Comparison of ENCODE assay signal across 1 cellular context in genomic region chr12:14988035-14988434, GRCh38.
TF ChIP-seq lines count a peak whose summit lies in the region.

No MANE protein-coding gene starts in this region.

TF ChIP-seq in GM12878, 131 proteins besides CTCF, POLR2A, EP300 and RAD21 (continued from another document and continues in another):
- TF ChIP-seq CEBPZ (IDR thresholded peaks at IDR 0.05; ENCODE audit: low read depth, low read length) (no peak), HDAC2 (IDR thresholded peaks at IDR 0.05) (no peak), POU2F2 (IDR thresholded peaks at IDR 0.05; ENCODE audit: borderline replicate concordance, low read depth, low read length) (0 out of 3 replicates have a peak, but pooled peaks have one; percentile 38), CHD2 (IDR thresholded peaks at IDR 0.05; ENCODE audit: borderline replicate concordance, low read depth, low read length) (no peak), TCF3 (IDR thresholded peaks at IDR 0.05; ENCODE audit: borderline replicate concordance, insufficient read depth, low read depth, low read length) (no peak), BCL3 (IDR thresholded peaks at IDR 0.05; ENCODE audit: borderline replicate concordance, insufficient read depth, low read depth, low read length, poor library complexity, severe bottlenecking) (no peak), FOXK2 (IDR thresholded peaks at IDR 0.05) (no peak), RB1 (IDR thresholded peaks at IDR 0.05; ENCODE audit: borderline replicate concordance) (no peak), MXI1 (IDR thresholded peaks at IDR 0.05; ENCODE audit: low read depth, low read length) (no peak), TBL1XR1 (IDR thresholded peaks at IDR 0.05; ENCODE audit: low read depth, low read length) (no peak), CHD4 (IDR thresholded peaks at IDR 0.05) (no peak), PAX8 (IDR thresholded peaks at IDR 0.05) (no peak), NFIC (IDR thresholded peaks at IDR 0.05; ENCODE audit: low read depth, low read length) (peak; percentile 62), MTA3 (IDR thresholded peaks at IDR 0.05; ENCODE audit: borderline replicate concordance, low read length) (no peak), NFYA (IDR thresholded peaks at IDR 0.05; ENCODE audit: borderline replicate concordance, low read depth, low read length) (no peak), SMAD1 (IDR thresholded peaks at IDR 0.05; ENCODE audit: low read depth, partially characterized antibody) (no peak), NR2F1 (conservative IDR thresholded peaks at IDR 0.05) (no peak), STAT3 (IDR thresholded peaks at IDR 0.05; ENCODE audit: low read depth, low read length) (no peak), KLF5 (IDR thresholded peaks at IDR 0.05; ENCODE audit: partially characterized antibody) (no peak), SMAD5 (IDR thresholded peaks at IDR 0.05; ENCODE audit: low read depth) (no peak), HCFC1 (IDR thresholded peaks at IDR 0.05; ENCODE audit: low read length) (no peak), CEBPB (IDR thresholded peaks at IDR 0.05; ENCODE audit: borderline replicate concordance in 1 of 2, low read depth in 2 of 2, low read length in 2 of 2) (0 out of 4 replicates have a peak, but pooled peaks of 1 of the 2 experiments have one; percentile 29), RCOR1 (conservative IDR thresholded peaks at IDR 0.05; ENCODE audit: low read depth, low read length) (no peak), POLR2AphosphoS2 (IDR thresholded peaks at IDR 0.05; ENCODE audit: low read depth, low read length) (no peak), MYB (IDR thresholded peaks at IDR 0.05; ENCODE audit: borderline replicate concordance, low read depth, low read length) (no peak), RUNX3 (IDR thresholded peaks at IDR 0.05; ENCODE audit: low read length) (peak; percentile 84), BRCA1 (IDR thresholded peaks at IDR 0.05; ENCODE audit: low read depth, low read length) (no peak), SREBF1 (IDR thresholded peaks at IDR 0.05; ENCODE audit: low read length) (no peak), SPI1 (IDR thresholded peaks at IDR 0.05; ENCODE audit: borderline replicate concordance, insufficient read depth, low read depth, low read length) (peak; percentile 55; the same call in 1 of the 2 replicates), SMARCA5 (IDR thresholded peaks at IDR 0.05) (no peak), MLLT1 (IDR thresholded peaks at IDR 0.05) (0 out of 2 replicates have a peak, but pooled peaks have one; percentile 34), ZBTB11 (CRISPR knock-in tag; IDR thresholded peaks at IDR 0.05) (no peak), FOXM1 (IDR thresholded peaks at IDR 0.05; ENCODE audit: low read depth, low read length) (peak; percentile 19; the same call in 1 of the 2 replicates), LARP7 (IDR thresholded peaks at IDR 0.05) (no peak), ZNF24 (IDR thresholded peaks at IDR 0.05) (no peak), SIX5 (IDR thresholded peaks at IDR 0.05; ENCODE audit: low read depth, low read length, severe bottlenecking) (no peak), ETV6 (conservative IDR thresholded peaks at IDR 0.05 in 1 of 2, IDR thresholded peaks at IDR 0.05 in 1 of 2; ENCODE audit: borderline replicate concordance in 1 of 2, low read depth in 1 of 2) (peak in 1 of 2 experiments; percentile 19; a peak in 1 of 4 replicates), SP1 (IDR thresholded peaks at IDR 0.05; ENCODE audit: low read depth, low read length) (no peak), MEF2A (IDR thresholded peaks at IDR 0.05; ENCODE audit: insufficient read depth, low read depth, low read length) (no peak), ZNF622 (IDR thresholded peaks at IDR 0.05) (no peak), YBX1 (IDR thresholded peaks at IDR 0.05) (no peak), CBFB (IDR thresholded peaks at IDR 0.05; ENCODE audit: low read depth) (no peak), SUZ12 (IDR thresholded peaks at IDR 0.05; ENCODE audit: unreplicated experiment) (no peak), RELB (IDR thresholded peaks at IDR 0.05; ENCODE audit: low read depth) (0 out of 2 replicates have a peak, but pooled peaks have one; percentile 33), ZBTB33 (IDR thresholded peaks at IDR 0.05) (no peak), E2F4 (IDR thresholded peaks at IDR 0.05; ENCODE audit: low read depth, low read length) (no peak), ZNF217 (IDR thresholded peaks at IDR 0.05) (no peak), BMI1 (IDR thresholded peaks at IDR 0.05; ENCODE audit: borderline replicate concordance) (no peak), KDM1A (IDR thresholded peaks at IDR 0.05; ENCODE audit: borderline replicate concordance) (no peak), GATAD2B (conservative IDR thresholded peaks at IDR 0.05; ENCODE audit: low read depth) (no peak)
- TF ChIP-seq, protein P1, sequence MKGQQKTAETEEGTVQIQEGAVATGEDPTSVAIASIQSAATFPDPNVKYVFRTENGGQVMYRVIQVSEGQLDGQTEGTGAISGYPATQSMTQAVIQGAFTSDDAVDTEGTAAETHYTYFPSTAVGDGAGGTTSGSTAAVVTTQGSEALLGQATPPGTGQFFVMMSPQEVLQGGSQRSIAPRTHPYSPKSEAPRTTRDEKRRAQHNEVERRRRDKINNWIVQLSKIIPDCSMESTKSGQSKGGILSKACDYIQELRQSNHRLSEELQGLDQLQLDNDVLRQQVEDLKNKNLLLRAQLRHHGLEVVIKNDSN (IDR thresholded peaks at IDR 0.05; ENCODE audit: borderline replicate concordance, extremely low read length, insufficient read depth, low read depth, low read length) = no peak
- TF ChIP-seq, protein P2, sequence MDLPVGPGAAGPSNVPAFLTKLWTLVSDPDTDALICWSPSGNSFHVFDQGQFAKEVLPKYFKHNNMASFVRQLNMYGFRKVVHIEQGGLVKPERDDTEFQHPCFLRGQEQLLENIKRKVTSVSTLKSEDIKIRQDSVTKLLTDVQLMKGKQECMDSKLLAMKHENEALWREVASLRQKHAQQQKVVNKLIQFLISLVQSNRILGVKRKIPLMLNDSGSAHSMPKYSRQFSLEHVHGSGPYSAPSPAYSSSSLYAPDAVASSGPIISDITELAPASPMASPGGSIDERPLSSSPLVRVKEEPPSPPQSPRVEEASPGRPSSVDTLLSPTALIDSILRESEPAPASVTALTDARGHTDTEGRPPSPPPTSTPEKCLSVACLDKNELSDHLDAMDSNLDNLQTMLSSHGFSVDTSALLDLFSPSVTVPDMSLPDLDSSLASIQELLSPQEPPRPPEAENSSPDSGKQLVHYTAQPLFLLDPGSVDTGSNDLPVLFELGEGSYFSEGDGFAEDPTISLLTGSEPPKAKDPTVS (IDR thresholded peaks at IDR 0.05; ENCODE audit: low read depth, low read length) = no peak
